19 cellular contexts compared by ENCODE assay signal in the genomic region with DNA sequence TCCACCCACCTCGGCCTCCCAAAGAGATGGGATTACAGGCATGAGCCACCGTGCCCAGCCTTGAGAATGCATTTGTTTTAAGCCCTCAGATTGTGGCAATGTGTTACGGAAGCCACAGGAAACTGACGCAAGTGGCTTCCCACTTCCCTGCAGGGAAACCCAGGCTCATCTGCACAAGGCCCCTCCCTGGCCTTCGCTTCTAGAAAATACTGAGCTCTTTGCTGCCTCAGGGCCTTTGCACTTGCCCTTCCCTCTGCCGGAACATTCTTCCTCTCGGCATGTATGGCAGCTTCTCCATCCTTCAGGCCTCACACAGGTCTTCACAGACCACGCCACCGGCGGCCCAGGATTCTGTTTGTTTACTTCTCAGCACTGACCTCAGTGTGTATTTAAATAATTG.
"Had no signal": no experiment of that assay in that cellular context is flagged by ENCODE, and none has a peak within 500 bp of the region (broad histone marks: within the 10 kb centered on the region; RNA-seq: fewer than 3 reads in every experiment).

No MANE protein-coding gene starts in this region.

- H3K27ac ChIP-seq: gastrocnemius medialis, heart right ventricle, neural progenitor cell, pancreas, stomach, testis had no signal

- H3K27me3 ChIP-seq: adrenal gland, dorsolateral prefrontal cortex, gastrocnemius medialis, heart right ventricle, neural progenitor cell, pancreas, stomach, testis had no signal

- DNase-seq: activated CD4-positive, alpha-beta T cell treated with anti-CD3 and anti-CD28 coated beads for 1 hour; activated CD4-positive, alpha-beta T cell treated with anti-CD3 and anti-CD28 coated beads, Interleukin-2, amount 50 U/mL, for 4 hours; activated CD8-positive, alpha-beta memory T cell treated with anti-CD3 and anti-CD28 coated beads, Interleukin-2, amount 10 ng/mL, durations not matched to agents 7 days and 5 days; activated effector memory CD4-positive, alpha-beta T cell treated with anti-CD3 and anti-CD28 coated beads, Interleukin-2, amount 50 U/mL, for 16 hours; activated T-cell treated with anti-CD3 and anti-CD28 coated beads, Interleukin-2, amount 50 U/mL, for 24 hours; dorsolateral prefrontal cortex; endodermal cell; erythroblast; gastrocnemius medialis; heart right ventricle; islet precursor cell; midbrain; pancreas; stimulated activated CD4-positive, alpha-beta T cell treated with anti-CD3 and anti-CD28 coated beads, Interleukin-12 subunit alpha, Interleukin-12 subunit beta, amount 100 ng/mL, for 4 hours; stimulated activated CD4-positive, alpha-beta T cell treated with anti-CD3 and anti-CD28 coated beads, Interleukin-2, amount 100 ng/mL, for 24 hours; stomach; testis had no signal

- H2AFZ ChIP-seq: neural progenitor cell had no signal

- H3K4me3 ChIP-seq: adrenal gland, dorsolateral prefrontal cortex, gastrocnemius medialis, heart right ventricle, neural progenitor cell, pancreas, stomach, testis had no signal

- ATAC-seq: activated CD8-positive, alpha-beta memory T cell treated with anti-CD3 and anti-CD28 coated beads, Interleukin-2, amount 10 ng/mL, durations not matched to agents 7 days and 5 days; gastrocnemius medialis; heart right ventricle; pancreas had no signal

- H3K4me2 ChIP-seq: neural progenitor cell had no signal

- H3K9ac ChIP-seq: neural progenitor cell had no signal

- H3K9me3 ChIP-seq: adrenal gland, gastrocnemius medialis, heart right ventricle, pancreas, stomach, testis had no signal

- H3K36me3 ChIP-seq: adrenal gland, gastrocnemius medialis, heart right ventricle, neural progenitor cell, pancreas, stomach had no signal

- H3K4me1 ChIP-seq: gastrocnemius medialis, pancreas had no signal

- FAIRE-seq: pancreas had no signal
